In the genomic region with DNA sequence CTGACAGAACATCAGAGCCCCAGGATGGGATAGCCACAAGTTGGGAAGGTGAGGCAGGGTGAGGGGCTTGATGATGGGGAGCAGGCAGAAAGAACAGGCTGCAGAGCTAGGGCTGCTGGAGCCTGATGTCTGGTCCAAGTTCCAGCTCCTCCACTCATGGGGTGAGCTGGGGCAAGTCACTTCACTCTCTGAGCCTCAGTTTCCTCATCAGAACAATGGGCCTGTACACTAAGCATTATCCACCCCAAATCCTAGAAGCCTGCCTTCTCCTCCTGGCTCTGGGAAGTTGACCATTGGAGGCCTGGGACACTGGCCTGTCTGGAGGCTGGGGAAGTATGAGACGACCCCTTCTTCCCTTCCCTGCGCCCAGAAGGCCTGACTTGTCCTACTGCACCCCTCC, we compare ENCODE assay signal across 30 cellular contexts. TPM values are rescaled to one million over a fixed set of nuclear protein-coding genes. Genes with fewer than 3 reads are reported as not detected.
DNase-seq lines count a peak whose midpoint lies in the region; ATAC-seq and TF ChIP-seq lines count a peak whose summit lies in the region.
"Had no signal": no experiment of that assay in that cellular context is flagged by ENCODE, and none has a peak within 500 bp of the region (broad histone marks: within the 10 kb centered on the region; RNA-seq: fewer than 3 reads in every experiment).

No MANE protein-coding gene starts in this region.

- H3K27ac ChIP-seq in SJCRH30 (peak overlapping the region; percentile 51), dorsolateral prefrontal cortex (peak overlapping the region in 58 of 59 donors; percentile 59 to 100 (median 96)), tibial artery (peak overlapping the region; percentile 77 to 85), right cardiac atrium (ENCODE audit: low read length) (no peak overlapping the region), left lung (no peak overlapping the region)
- H3K27ac ChIP-seq: breast epithelium, epithelial cell of prostate, HL-60, vagina had no signal

- no peaks in the 10 kb centered on the region for H3K9me3 ChIP-seq in SJCRH30 (replicated peaks)
- H3K9me3 ChIP-seq in tibial artery = no peaks in the 10 kb centered on the region
- H3K9me3 ChIP-seq in right cardiac atrium (ENCODE audit: control insufficient read depth, low read length) = no peaks in the 10 kb centered on the region
- no peaks in the 10 kb centered on the region for H3K9me3 ChIP-seq in left lung
- H3K9me3 ChIP-seq: breast epithelium, HAP-1, vagina had no signal

- ATAC-seq in HG03108 (IDR thresholded peaks at IDR 0.05; ENCODE audit: unreplicated experiment) (no peak), right cardiac atrium (no peak), left lung (no peak)
- ATAC-seq: activated CD8-positive, alpha-beta T cell treated with anti-CD3 and anti-CD28 coated beads, Interleukin-2, amount 10 ng/mL, durations not matched to agents 7 days and 5 days; left lobe of liver had no signal

- DNase-seq in SJCRH30 = no peak
- no peak for DNase-seq in dorsolateral prefrontal cortex
- DNase-seq in nephron progenitor cell = no peak
- DNase-seq in tibial artery = no peak
- DNase-seq in right cardiac atrium = no peak
- DNase-seq in left lung = no peak
- DNase-seq: activated CD4-positive, alpha-beta T cell treated with anti-CD3 and anti-CD28 coated beads for 4 hours; activated CD8-positive, alpha-beta T cell treated with anti-CD3 and anti-CD28 coated beads, Interleukin-2, amount 10 ng/mL, durations not matched to agents 7 days and 5 days; activated naive CD4-positive, alpha-beta T cell treated with anti-CD3 and anti-CD28 coated beads, Interleukin-2, amount 50 U/mL, for 16 hours; amniotic stem cell; DMS153; effector CD8-positive, alpha-beta T cell; NCI-H146; NCI-H2107; NCI-H345; NCI-H748 treated with DMSO at 0.1 percent for 48 hours; stimulated activated naive CD4-positive, alpha-beta T cell treated with Interleukin-2 at 50 U/mL for 16 hours; T-helper 9 cell had no signal

- H3K4me1 ChIP-seq in SJCRH30 (peaks cover 56% of the 10 kb centered on the region), tibial artery (peaks cover 5 to 44% (median 40%) of the 10 kb centered on the region in 4 donors), right cardiac atrium (ENCODE audit: control insufficient read depth, insufficient read depth, low read length) (peaks cover 7% of the 10 kb centered on the region), left lung (peaks cover 25 to 30% of the 10 kb centered on the region in 2 donors)

- H3K4me3 ChIP-seq in SJCRH30 = no peak overlapping the region
- H3K4me3 ChIP-seq in dorsolateral prefrontal cortex = no peak overlapping the region
- no peak overlapping the region for H3K4me3 ChIP-seq in tibial artery
- H3K4me3 ChIP-seq in right cardiac atrium (ENCODE audit: low read length) = no peak overlapping the region
- no peak overlapping the region for H3K4me3 ChIP-seq in left lung
- H3K4me3 ChIP-seq: breast epithelium, HAP-1, vagina had no signal

- H3K9me3 Mint-ChIP-seq in nephron progenitor cell = no peaks in the 10 kb centered on the region
- H3K9me3 Mint-ChIP-seq: activated T-helper 2 cell treated with anti-CD3 and anti-CD28 coated beads, Interferon-gamma antibody, Interleukin-2, Interleukin-4, amounts not matched to agents 10 μg/mL and 5 μg/mL and 100 μg/mL, durations not matched to agents 14 hours and 24 hours and 36 hours; memory B cell had no signal

- no peaks in the 10 kb centered on the region for H3K36me3 Mint-ChIP-seq in nephron progenitor cell (ENCODE audit: low read depth)
- H3K36me3 Mint-ChIP-seq: memory B cell had no signal

- H3K4me1 Mint-ChIP-seq in nephron progenitor cell = peaks cover 90% of the 10 kb centered on the region

- peak overlapping the region; percentile 23 for H3K4me3 Mint-ChIP-seq in nephron progenitor cell
- H3K4me3 Mint-ChIP-seq: activated CD8-positive, alpha-beta T cell treated with anti-CD3 and anti-CD28 coated beads, Interleukin-2, amount 10 ng/mL, durations not matched to agents 7 days and 5 days; memory B cell had no signal

- H3K36me3 ChIP-seq in SJCRH30 (no peaks in the 10 kb centered on the region), tibial artery (no peaks in the 10 kb centered on the region), left lung (no peaks in the 10 kb centered on the region)
- H3K36me3 ChIP-seq: breast epithelium, HAP-1, vagina had no signal

- H3K27me3 Mint-ChIP-seq in nephron progenitor cell (ENCODE audit: low read depth, poor library complexity) = peaks cover 12% of the 10 kb centered on the region

- 91% methylated on average over 2 of the region's 2 CpGs for WGBS in right cardiac atrium

- no peak for TF ChIP-seq CTCF in dorsolateral prefrontal cortex (IDR thresholded peaks at IDR 0.05 in 54 of 56, conservative IDR thresholded peaks at IDR 0.05 in 2 of 56; ENCODE audit: low read depth in 1 of 56, partially characterized antibody in 56 of 56)
- TF ChIP-seq CTCF in nephron progenitor cell (IDR thresholded peaks at IDR 0.05) = no peak
- no peak for TF ChIP-seq CTCF in tibial artery (IDR thresholded peaks at IDR 0.05)
- no peak for TF ChIP-seq CTCF in left lung (IDR thresholded peaks at IDR 0.05)

- intact Hi-C loops in dorsolateral prefrontal cortex (cut with DNase I) = loop anchor here in 1 of 2 donors (2.0 kb wide), 1 partner anchor 33 kb away; no protein-coding TSS in a partner anchor
- intact Hi-C loops in tibial artery (cut with DNase I; ENCODE audit: low total_unique reads) = no loop called here
- intact Hi-C loops in right cardiac atrium (cut with DNase I) = no loop called here
- intact Hi-C loops in left lung (cut with DNase I) = no loop called here

- H3K27me3 ChIP-seq in SJCRH30 (no peaks in the 10 kb centered on the region), dorsolateral prefrontal cortex (no peaks in the 10 kb centered on the region), tibial artery (no peaks in the 10 kb centered on the region), right cardiac atrium (ENCODE audit: control insufficient read depth, insufficient read depth) (no peaks in the 10 kb centered on the region), left lung (peaks cover 27 to 37% of the 10 kb centered on the region in 2 donors)

- peak overlapping the region; percentile 55 for H3K27ac Mint-ChIP-seq in nephron progenitor cell
- H3K27ac Mint-ChIP-seq: activated CD8-positive, alpha-beta T cell treated with anti-CD3 and anti-CD28 coated beads, Interleukin-2, amount 10 ng/mL, durations not matched to agents 7 days and 5 days; activated T-helper 2 cell treated with anti-CD3 and anti-CD28 coated beads, Interferon-gamma antibody, Interleukin-2, Interleukin-4, amounts not matched to agents 10 μg/mL and 5 μg/mL and 100 μg/mL, durations not matched to agents 14 hours and 24 hours and 36 hours; memory B cell had no signal

RNA-seq across cellular contexts. Expression of gene PSD2, which starts 51.8 kb away (rescaled TPM):
- total RNA-seq in SJCRH30 (2014; rRNA removed; shearing (Covaris generic)) = not detected in 2 replicates
- total RNA-seq in dorsolateral prefrontal cortex (100 to 1,000 TPM in 19 of 120 experiments, 10 to 100 TPM in 101; 37.2 to 251 (median 77.9) TPM), right cardiac atrium (under 1 TPM in 2 of 4 donors, not detected in 2; 0.06 to 0.11 TPM), left lung (under 1 TPM in 1 of 2 donors, not detected in 1; 0.06 TPM)
- polyA plus RNA-seq in right cardiac atrium = 0.02 TPM
- total RNA-seq: activated CD8-positive, alpha-beta T cell treated with anti-CD3 and anti-CD28 coated beads, Interleukin-2, amount 10 ng/mL, durations not matched to agents 7 days and 5 days; activated T-helper 2 cell treated with anti-CD3 and anti-CD28 coated beads, Interferon-gamma antibody, Interleukin-2, Interleukin-4, amounts not matched to agents 10 μg/mL and 5 μg/mL and 100 μg/mL, durations not matched to agents 14 hours and 24 hours and 36 hours; glomerular endothelial cell; LHCN-M2; myocyte had no signal

Comparison
In these comparisons a context has a peak if more than half of its experiments do, and no peak if none do; other contexts are left out.
1. H3K27ac ChIP-seq: peak in SJCRH30 (single experiment), dorsolateral prefrontal cortex (58 of 59) and tibial artery (2 of 2); none in right cardiac atrium (single experiment) and left lung (0 of 2).
2. RNA of gene PSD2, which starts 51.8 kb away (total RNA-seq): 37.2 to 251 TPM in dorsolateral prefrontal cortex; 0.06 to 0.11 TPM in right cardiac atrium, 0.06 TPM in left lung and not detected in SJCRH30; every median in the first group is over 10 times any median in the second.